ENCODE assay signal across 8 cellular contexts in the genomic region with DNA sequence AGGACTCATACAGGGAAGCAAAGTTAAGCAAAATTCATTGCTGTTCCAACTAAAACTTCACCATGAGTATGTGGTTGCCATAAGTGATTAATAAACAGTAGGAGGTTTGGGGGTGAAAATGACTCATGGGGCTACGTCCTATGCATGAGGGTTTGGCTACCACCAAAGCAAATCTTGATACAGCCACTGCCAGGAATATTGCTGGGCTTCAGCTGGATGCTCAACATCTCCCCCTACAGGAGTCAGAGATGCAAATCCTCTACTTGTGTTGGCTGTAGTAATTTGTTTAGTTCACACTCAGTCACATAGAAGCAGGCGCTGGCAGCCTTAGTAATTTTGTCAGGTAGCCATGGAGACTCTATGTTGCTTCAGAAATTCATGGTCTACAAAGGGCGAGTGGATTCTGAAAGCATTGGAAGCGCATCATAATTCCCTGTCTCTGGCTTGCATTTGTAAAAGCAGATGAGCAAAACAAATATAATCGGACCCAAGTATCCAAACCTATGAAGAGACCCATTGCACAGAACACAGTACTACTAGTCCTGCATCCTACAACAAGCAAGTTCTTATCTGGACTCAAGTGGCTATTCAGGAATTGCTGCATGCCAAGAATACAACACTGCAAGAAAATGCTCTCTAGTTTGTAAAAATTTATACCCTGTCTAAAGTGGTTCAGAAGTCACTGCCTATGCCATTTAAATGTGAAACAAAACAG.
A peak's percentile ranks its signal among the peaks of the same experiment; 100 is the strongest.
DNase-seq lines count a peak whose midpoint lies in the region; ATAC-seq and TF ChIP-seq lines count a peak whose summit lies in the region.

No MANE protein-coding gene starts in this region.

- H3K4me3 ChIP-seq in GM23248 (no peak overlapping the region), coronary artery (no peak overlapping the region), right lobe of liver (no peak overlapping the region)

- peaks cover 53% of the 10 kb centered on the region for H3K4me1 ChIP-seq in GM23248 (ENCODE audit: insufficient read depth)
- H3K4me1 ChIP-seq in right lobe of liver, result peaks cover 0 to 8% (median 0%) of the 10 kb centered on the region in 4 donors

- peak; percentile 52 for TF ChIP-seq CTCF in coronary artery (IDR thresholded peaks at IDR 0.05)
- TF ChIP-seq CTCF in right lobe of liver (IDR thresholded peaks at IDR 0.05), result peak; percentile 43 to 75 (median 69)

- H3F3A ChIP-seq in GM23248 (ENCODE audit: insufficient read depth), result peaks cover 44% of the 10 kb centered on the region

- H2AFZ ChIP-seq in GM23248, result no peak overlapping the region

- peak overlapping the region; percentile 58 for H3K4me2 ChIP-seq in GM23248 (ENCODE audit: unreplicated experiment)

- 42 to 43% methylated on average over 5 of the region's 5 CpGs for WGBS in GM23248 (ENCODE audit: low coverage in 1 of 2, low lambda C conversion rate in 2 of 2, missing lambda C conversion rate in 2 of 2), 2 experiments
- WGBS in right lobe of liver (ENCODE audit: insufficient coverage, low coverage, low lambda C conversion rate, missing lambda C conversion rate), result 59% methylated on average over 5 of the region's 5 CpGs

- no peaks in the 10 kb centered on the region for H3K9me2 ChIP-seq in GM23248 (ENCODE audit: insufficient read depth)

- H3K9ac ChIP-seq in GM23248, result peak overlapping the region; percentile 80

- no peaks in the 10 kb centered on the region for H3K27me3 ChIP-seq in GM23248 (replicated peaks; ENCODE audit: insufficient read depth)
- H3K27me3 ChIP-seq in right lobe of liver, result no peaks in the 10 kb centered on the region

- H3K27ac ChIP-seq in GM23248 (peak overlapping the region; percentile 97), coronary artery (peak overlapping the region in 1 of 2 donors; percentile 24), right lobe of liver (no peak overlapping the region)

- no peaks in the 10 kb centered on the region for H4K20me1 ChIP-seq in GM23248 (ENCODE audit: insufficient read depth)

- H3K9me3 ChIP-seq in GM23248 (ENCODE audit: low read depth) (no peaks in the 10 kb centered on the region), right lobe of liver (no peaks in the 10 kb centered on the region)

- intact Hi-C loops in right lobe of liver (cut with DNase I), result no loop called here

- H3K79me2 ChIP-seq in GM23248 (ENCODE audit: insufficient read depth), result no peaks in the 10 kb centered on the region

- H3K36me3 ChIP-seq in GM23248 (ENCODE audit: low read depth) (no peaks in the 10 kb centered on the region), right lobe of liver (no peaks in the 10 kb centered on the region)

- TF ChIP-seq POLR2A in right lobe of liver (IDR thresholded peaks at IDR 0.05), result no peak

- peak; percentile 89 to 90 for ATAC-seq in activated CD4-positive, CD25-positive, alpha-beta regulatory T cell treated with anti-CD3 and anti-CD28 coated beads, Interleukin-2, amount 50 U/mL, for 24 hours
- ATAC-seq in right lobe of liver, result peak; percentile 83 to 90 (median 87)

- in situ Hi-C loops in GM23248 (cut with MboI), result no loop called here

- DNase-seq in DMS114 treated with DMSO at 0.1 percent for 48 hours (lab: John Stamatoyannopoulos, UW; ENCODE audit: unreplicated experiment), result peak; percentile 11
- DNase-seq in GM23248, result peak; percentile 98
- peak; percentile 21 for DNase-seq in NCI-H146 treated with DMSO at 0.1 percent for 48 hours (lab: John Stamatoyannopoulos, UW; ENCODE audit: unreplicated experiment)
- DNase-seq in coronary artery (ENCODE audit: low spot score), result no peak
- DNase-seq in right lobe of liver, result no peak
- peak; percentile 42 for DNase-seq in stimulated activated CD8-positive, alpha-beta memory T cell treated with anti-CD3 and anti-CD28 coated beads, Interleukin-12 subunit alpha, Interleukin-12 subunit beta, amount 100 ng/mL, for 4 hours (ENCODE audit: low read depth)
- DNase-seq in ureter (ENCODE audit: low spot score), result no peak

Comparison
In these comparisons a context has a peak if more than half of its experiments do, and no peak if none do; other contexts are left out.
1. DNase-seq: peak in DMS114 treated with DMSO at 0.1 percent for 48 hours (single experiment), GM23248 (single experiment), NCI-H146 treated with DMSO at 0.1 percent for 48 hours (single experiment) and stimulated activated CD8-positive, alpha-beta memory T cell treated with anti-CD3 and anti-CD28 coated beads, Interleukin-12 subunit alpha, Interleukin-12 subunit beta, amount 100 ng/mL, for 4 hours (single experiment); none in coronary artery (single experiment), right lobe of liver (0 of 3) and ureter (single experiment).